10 cellular contexts compared by ENCODE assay signal in genomic region chr15:60840306-60840702, GRCh38.
DNase-seq lines count a peak whose midpoint lies in the region; ATAC-seq lines count a peak whose summit lies in the region.
"Had no signal": no experiment of that assay in that cellular context is flagged by ENCODE, and none has a peak within 500 bp of the region (broad histone marks: within the 10 kb centered on the region; RNA-seq: fewer than 3 reads in every experiment).

No MANE protein-coding gene starts in this region.

- DNase-seq in A172 (ENCODE audit: low spot score) = peak; percentile 38
- peak; percentile 11 for DNase-seq in Daoy (ENCODE audit: low read depth)
- DNase-seq in T-helper 22 cell (ENCODE audit: low read depth) = peak; percentile 33
- peak; percentile 9 for DNase-seq in hepatic stellate cell (ENCODE audit: low spot score)
- DNase-seq in DMS114 treated with DMSO at 0.1 percent for 48 hours (lab: John Stamatoyannopoulos, UW; ENCODE audit: unreplicated experiment) = no peak
- no peak for DNase-seq in activated gamma-delta T cell treated with Interleukin-2 at 50 U/mL for 16 hours
- DNase-seq: OCI-M1, ovary had no signal

- ATAC-seq in GM18498 (IDR thresholded peaks at IDR 0.05; ENCODE audit: unreplicated experiment) (no peak), HG03175 (IDR thresholded peaks at IDR 0.05; ENCODE audit: unreplicated experiment) (no peak)

Comparison
In these comparisons a context has a peak if more than half of its experiments do, and no peak if none do; other contexts are left out.
1. DNase-seq: peak in A172 (single experiment), Daoy (single experiment), T-helper 22 cell (single experiment) and hepatic stellate cell (single experiment); none in DMS114 treated with DMSO at 0.1 percent for 48 hours (single experiment) and activated gamma-delta T cell treated with Interleukin-2 at 50 U/mL for 16 hours (single experiment).